In the genomic region with DNA sequence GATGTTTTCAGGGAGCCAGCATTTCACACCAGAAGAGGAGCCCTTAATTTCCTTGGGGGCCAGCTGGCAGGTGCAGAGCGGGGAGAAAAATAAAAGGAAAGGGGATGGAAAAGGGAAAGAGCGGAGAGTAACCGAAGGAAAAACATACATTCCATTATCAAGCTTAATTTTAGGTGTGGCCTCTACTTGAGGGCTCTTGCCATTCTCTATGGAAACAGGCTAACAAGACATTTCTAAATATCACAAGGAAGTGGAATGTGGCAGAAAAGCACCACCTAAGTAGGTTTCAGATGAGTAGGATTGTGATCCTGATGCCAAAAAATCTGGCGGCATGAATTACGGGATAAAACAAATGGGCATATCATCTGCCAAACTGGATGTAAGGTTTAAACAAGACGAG, we compare ENCODE assay signal across 10 cellular contexts. TPM values are rescaled to one million over a fixed set of nuclear protein-coding genes. Genes with fewer than 3 reads are reported as not detected.
DNase-seq lines count a peak whose midpoint lies in the region; ATAC-seq, FAIRE-seq and TF ChIP-seq lines count a peak whose summit lies in the region.
"Had no signal": no experiment of that assay in that cellular context is flagged by ENCODE, and none has a peak within 500 bp of the region (broad histone marks: within the 10 kb centered on the region; RNA-seq: fewer than 3 reads in every experiment).

No MANE protein-coding gene starts in this region.

- no peak overlapping the region for H3K4ac ChIP-seq in H1 (replicated peaks; ENCODE audit: insufficient read length, low read depth, low read length)

- no peak overlapping the region for H3K23ac ChIP-seq in H1 (ENCODE audit: insufficient read length)

- H3K9ac ChIP-seq in OCI-LY1 (ENCODE audit: low read length) (no peak overlapping the region), H1 (replicated peaks in 1 of 4; ENCODE audit: extremely low read depth in 1 of 4, low read depth in 3 of 4, low read length in 3 of 4) (no peak overlapping the region)

- POLR2A ChIA-PET in H1 (lab: Charles Lee; ENCODE audit: partially characterized antibody): interaction anchor here (0.8 to 4.8 kb wide), 13 partner anchors 12 to 129 kb away, joined by 3 to 52 read pairs (median 3); partner anchors contain the start of genes NAE1 and PDP2

- no peak for TF ChIP-seq POLR2A in H1 (IDR thresholded peaks at IDR 0.05; ENCODE audit: control extremely low read depth in 1 of 2, low read depth in 2 of 2, low read length in 2 of 2)

- peak; percentile 22 for DNase-seq in DMS79 (lab: John Stamatoyannopoulos, UW)
- no peak for DNase-seq in H1 (ENCODE audit: low read depth in 1 of 2, low spot score in 2 of 2)
- DNase-seq in psoas muscle: no peak
- DNase-seq in mucosa of gallbladder (ENCODE audit: low spot score): no peak

- no peak overlapping the region for H2BK5ac ChIP-seq in H1 (ENCODE audit: low read depth, low read length)

- no peaks in the 10 kb centered on the region for H3F3A ChIP-seq in OCI-LY1 (ENCODE audit: insufficient read depth, low read length)

- no peak overlapping the region for H4K91ac ChIP-seq in H1 (replicated peaks; ENCODE audit: insufficient read length, low read length)

- no peaks in the 10 kb centered on the region for H4K20me1 ChIP-seq in OCI-LY1 (ENCODE audit: insufficient read depth, low read length)
- H4K20me1 ChIP-seq in H1 (replicated peaks in 1 of 2; ENCODE audit: control insufficient read depth in 1 of 2, insufficient read depth in 2 of 2, low read length in 2 of 2): peaks cover 12 to 14% of the 10 kb centered on the region in 2 experiments

- no peak overlapping the region for H2BK20ac ChIP-seq in H1 (ENCODE audit: low read length)

- H3K79me1 ChIP-seq in H1 (ENCODE audit: low read depth, low read length): peaks cover 7% of the 10 kb centered on the region

- H3K27ac ChIP-seq in OCI-LY1 (ENCODE audit: low read depth, low read length, poor library complexity, severe bottlenecking) (no peak overlapping the region), H1 (ENCODE audit: low read depth, low read length) (no peak overlapping the region), psoas muscle (no peak overlapping the region)

- H3K14ac ChIP-seq in H1 (ENCODE audit: insufficient read length): no peak overlapping the region

- H4K8ac ChIP-seq in H1 (ENCODE audit: extremely low read depth, insufficient read depth, low read length): no peak overlapping the region

- intact Hi-C loops in psoas muscle (cut with DNase I): loop anchor here in 1 of 2 donors (10.0 kb wide), 2 partner anchors 88 to 348 kb away; no protein-coding TSS in a partner anchor

- CTCF ChIA-PET in H1 (lab: Charles Lee; ENCODE audit: partially characterized antibody): interaction anchor here (0.6 to 2.2 kb wide), 15 partner anchors 10 to 167 kb away, joined by 3 to 15 read pairs (median 4); no protein-coding TSS in a partner anchor

- 0 out of 2 replicates have a peak overlapping the region, but pooled peaks have one; percentile 9 for H2BK15ac ChIP-seq in H1 (ENCODE audit: low read length)

- peaks cover 8% of the 10 kb centered on the region for H3K23me2 ChIP-seq in H1 (ENCODE audit: low read depth, low read length)

- H3K79me2 ChIP-seq in OCI-LY1 (ENCODE audit: insufficient read depth, low read length) (peaks cover 18% of the 10 kb centered on the region), H1 (ENCODE audit: control insufficient read depth in 1 of 2, insufficient read depth in 2 of 2, low read length in 2 of 2) (peaks cover 17 to 39% of the 10 kb centered on the region in 2 experiments)

- no peak overlapping the region for H2BK120ac ChIP-seq in H1 (replicated peaks; ENCODE audit: low read depth, low read length)

- H3K9me3 ChIP-seq in OCI-LY1 (ENCODE audit: low read length): no peaks in the 10 kb centered on the region
- no peaks in the 10 kb centered on the region for H3K9me3 ChIP-seq in H1 (ENCODE audit: insufficient read depth in 2 of 2, low read depth in 1 of 2, low read length in 1 of 2)
- no peaks in the 10 kb centered on the region for H3K9me3 ChIP-seq in psoas muscle
- H3K9me3 ChIP-seq: spleen had no signal

- no peak for FAIRE-seq in H1 (lab: Jason Lieb, UNC)
- FAIRE-seq: TTC549 had no signal

- peaks cover 23% of the 10 kb centered on the region for H3K36me3 ChIP-seq in OCI-LY1 (ENCODE audit: insufficient read depth, low read length)
- H3K36me3 ChIP-seq in H1 (ENCODE audit: control insufficient read depth in 2 of 4, insufficient read depth in 4 of 4, low read length in 3 of 4): peaks cover 11 to 26% (median 14%) of the 10 kb centered on the region in 4 experiments
- H3K36me3 ChIP-seq in psoas muscle (ENCODE audit: insufficient read depth in 1 of 2, low read depth in 1 of 2): peaks cover 2 to 24% of the 10 kb centered on the region in 2 donors

- no peak overlapping the region for H3K18ac ChIP-seq in H1 (ENCODE audit: extremely low read depth, low read length)

- H4K5ac ChIP-seq in H1 (ENCODE audit: insufficient read length, low read depth, low read length): no peak overlapping the region

- H3K27me3 ChIP-seq in OCI-LY1 (ENCODE audit: insufficient read depth, low read length) (peaks cover 4% of the 10 kb centered on the region), H1 (replicated peaks in 1 of 4; ENCODE audit: control insufficient read depth in 3 of 4, extremely low read depth in 1 of 4, insufficient read depth in 3 of 4, low read length in 3 of 4) (peaks cover 0 to 2% (median 0%) of the 10 kb centered on the region in 4 experiments; a peak in 1 of 7 replicates), psoas muscle (ENCODE audit: insufficient read depth in 3 of 3, low read length in 2 of 3) (no peaks in the 10 kb centered on the region)

- ATAC-seq in psoas muscle (no peak), GM21515 (IDR thresholded peaks at IDR 0.05; ENCODE audit: unreplicated experiment) (no peak), GM18519 (IDR thresholded peaks at IDR 0.05; ENCODE audit: low FRiP score, unreplicated experiment) (no peak)

- H2AK5ac ChIP-seq in H1 (ENCODE audit: low read depth, low read length): no peak overlapping the region

- no peak for TF ChIP-seq CTCF in OCI-LY1 (IDR thresholded peaks at IDR 0.05; ENCODE audit: low read length)
- no peak for TF ChIP-seq CTCF in H1 (IDR thresholded peaks at IDR 0.05; ENCODE audit: control extremely low read depth in 1 of 3, insufficient read depth in 1 of 3, low read depth in 1 of 3, low read length in 3 of 3)
- TF ChIP-seq CTCF in psoas muscle (IDR thresholded peaks at IDR 0.05): no peak

- H3K9me2 ChIP-seq in OCI-LY1 (ENCODE audit: low read depth, low read length): no peaks in the 10 kb centered on the region

- 88% methylated on average over 6 of the region's 6 CpGs; no CpG with 5 or more reads in 1 of the 2 experiments for WGBS in H1 (ENCODE audit: extremely low coverage in 1 of 2, insufficient coverage in 1 of 2, insufficient read length in 1 of 2, insufficient replicate concordance in 2 of 2, low coverage in 1 of 2, low lambda C conversion rate in 2 of 2, missing lambda C conversion rate in 1 of 2), 2 experiments
- 56 to 70% (median 57%) methylated on average over 6 of the region's 6 CpGs for WGBS in psoas muscle, 3 donors

- TF ChIP-seq RAD21 in H1 (IDR thresholded peaks at IDR 0.05 in 1 of 2, conservative IDR thresholded peaks at IDR 0.05 in 1 of 2; ENCODE audit: low read depth in 2 of 2, low read length in 2 of 2): no peak

- no peak overlapping the region for H2BK12ac ChIP-seq in H1 (ENCODE audit: low read depth, low read length)

- H2AFZ ChIP-seq in OCI-LY1 (ENCODE audit: low read length) (peak overlapping the region; percentile 92; the same call in 1 of the 2 replicates), H1 (ENCODE audit: low read length) (peak overlapping the region; percentile 96)

- H3K4me3 ChIP-seq in OCI-LY1 (ENCODE audit: low read depth, low read length, poor library complexity, severe bottlenecking): no peak overlapping the region
- H3K4me3 ChIP-seq in H1 (ENCODE audit: extremely low read depth in 1 of 4, insufficient read depth in 2 of 4, low read depth in 3 of 4, low read length in 4 of 4): no peak overlapping the region
- H3K4me3 ChIP-seq in psoas muscle: peak overlapping the region; percentile 96

- no peak overlapping the region for H3K56ac ChIP-seq in H1 (replicated peaks; ENCODE audit: insufficient read length, low read depth, low read length)

- TF ChIP-seq EP300 in H1 (IDR thresholded peaks at IDR 0.05; ENCODE audit: borderline replicate concordance in 1 of 2, low read depth in 2 of 2, low read length in 2 of 2): no peak

- H3K4me1 ChIP-seq in OCI-LY1 (ENCODE audit: insufficient read depth, low read length, severe bottlenecking): peaks cover 24% of the 10 kb centered on the region
- peaks cover 3 to 9% (median 6%) of the 10 kb centered on the region in 4 experiments; a peak in 6 of 7 replicates for H3K4me1 ChIP-seq in H1 (replicated peaks in 1 of 4; ENCODE audit: control insufficient read depth in 3 of 4, insufficient read depth in 4 of 4, low read length in 3 of 4)
- H3K4me1 ChIP-seq in psoas muscle: peaks cover 25% of the 10 kb centered on the region

- H3K4me2 ChIP-seq in OCI-LY1 (ENCODE audit: low read length) (peak overlapping the region; percentile 99; the same call in 1 of the 2 replicates), H1 (ENCODE audit: insufficient read depth in 1 of 2, low read depth in 2 of 2, low read length in 2 of 2) (no peak overlapping the region)

RNA-seq across cellular contexts. Expression of gene DYNC1LI2, which starts 1.0 kb away (rescaled TPM):
- total RNA-seq in H1 (2021; fragmentation: NEBNext Ultra II Directional; extraction: Animal tissue kit (Norgen Biotek cat#: 25700)): 70.8 and 72.4 TPM in 2 replicates
- polyA plus RNA-seq in H1 (2011; rRNA removed) (35.0 and 40.7 TPM in 2 replicates), psoas muscle (10 to 100 TPM; 30.8 to 76.0 (median 38.3) TPM)
- polyA plus RNA-seq in H1 (2011; cell fraction: cytosol; rRNA removed): 62.3 TPM
- polyA plus RNA-seq in H1 (2011; cell fraction: nucleus; rRNA removed): 127 TPM
- polyA plus RNA-seq in H1 (2012, experiment 1 of 2): 39.4 to 67.1 TPM (median 53.4 TPM) in 4 replicates
- 5.2 TPM for polyA plus RNA-seq in H1 (2012, experiment 2 of 2)
- polyA plus RNA-seq in H1 (2013, experiment 1 of 2): 164 TPM
- polyA plus RNA-seq in H1 (2013, experiment 2 of 2): 158 TPM
- polyA minus RNA-seq in H1 (2011; rRNA and poly(A)+ RNA removed): 55.7 and 90.7 TPM in 2 replicates
- 28.7 TPM for polyA minus RNA-seq in H1 (2011; cell fraction: cytosol; rRNA and poly(A)+ RNA removed)
- 84.2 TPM for polyA minus RNA-seq in H1 (2011; cell fraction: nucleus; rRNA and poly(A)+ RNA removed)
- total RNA-seq in psoas muscle (10 to 100 TPM; 60.4 to 68.7 (median 64.8) TPM), mucosa of gallbladder (151 TPM)

RNA-seq across cellular contexts. Expression of gene TERB1, which starts 49.0 kb away (rescaled TPM):
- not detected in 2 replicates for total RNA-seq in H1 (2021; fragmentation: NEBNext Ultra II Directional; extraction: Animal tissue kit (Norgen Biotek cat#: 25700))
- not detected in 2 replicates for polyA plus RNA-seq in H1 (2011; rRNA removed)
- 0.13 TPM for polyA plus RNA-seq in H1 (2011; cell fraction: cytosol; rRNA removed)
- polyA plus RNA-seq in H1 (2011; cell fraction: nucleus; rRNA removed): not detected
- polyA plus RNA-seq in H1 (2012, experiment 1 of 2): not detected in 4 replicates
- not detected for polyA plus RNA-seq in H1 (2012, experiment 2 of 2)
- not detected for polyA plus RNA-seq in H1 (2013, experiment 1 of 2)
- polyA plus RNA-seq in H1 (2013, experiment 2 of 2): not detected
- not detected in 2 replicates for polyA minus RNA-seq in H1 (2011; rRNA and poly(A)+ RNA removed)
- not detected for polyA minus RNA-seq in H1 (2011; cell fraction: cytosol; rRNA and poly(A)+ RNA removed)
- polyA minus RNA-seq in H1 (2011; cell fraction: nucleus; rRNA and poly(A)+ RNA removed): not detected
- total RNA-seq in psoas muscle: under 1 TPM in 1 of 4 donors, not detected in 3; 0.26 TPM
- not detected for polyA plus RNA-seq in psoas muscle
- total RNA-seq in mucosa of gallbladder: not detected
- total RNA-seq: cardiac septum had no signal

RNA-seq across cellular contexts. Expression of gene CMTM4, which starts 55.8 kb away (rescaled TPM):
- 49.4 and 51.7 TPM in 2 replicates for total RNA-seq in H1 (2021; fragmentation: NEBNext Ultra II Directional; extraction: Animal tissue kit (Norgen Biotek cat#: 25700))
- 35.3 and 46.7 TPM in 2 replicates for polyA plus RNA-seq in H1 (2011; rRNA removed)
- 45.2 TPM for polyA plus RNA-seq in H1 (2011; cell fraction: cytosol; rRNA removed)
- 57.9 TPM for polyA plus RNA-seq in H1 (2011; cell fraction: nucleus; rRNA removed)
- 24.9 to 31.1 TPM (median 30.7 TPM) in 4 replicates for polyA plus RNA-seq in H1 (2012, experiment 1 of 2)
- polyA plus RNA-seq in H1 (2012, experiment 2 of 2): 6.3 TPM
- 21.7 TPM for polyA plus RNA-seq in H1 (2013, experiment 1 of 2)
- polyA plus RNA-seq in H1 (2013, experiment 2 of 2): 24.2 TPM
- polyA minus RNA-seq in H1 (2011; rRNA and poly(A)+ RNA removed): 78.5 and 82.0 TPM in 2 replicates
- polyA minus RNA-seq in H1 (2011; cell fraction: cytosol; rRNA and poly(A)+ RNA removed): 50.3 TPM
- polyA minus RNA-seq in H1 (2011; cell fraction: nucleus; rRNA and poly(A)+ RNA removed): 41.4 TPM
- total RNA-seq in psoas muscle: 10 to 100 TPM in 1 of 4 donors, 1 to 10 TPM in 3; 7.7 to 10.3 (median 9.1) TPM
- polyA plus RNA-seq in psoas muscle: 1 to 10 TPM; 2.3 to 4.1 (median 2.4) TPM
- total RNA-seq in mucosa of gallbladder: 67.9 TPM
